13 cellular contexts compared by ENCODE assay signal in genomic region chr10:13990392-13990805, GRCh38.
DNase-seq lines count a peak whose midpoint lies in the region; ATAC-seq and TF ChIP-seq lines count a peak whose summit lies in the region.
"Had no signal": no experiment of that assay in that cellular context is flagged by ENCODE, and none has a peak within 500 bp of the region (broad histone marks: within the 10 kb centered on the region; RNA-seq: fewer than 3 reads in every experiment).

No MANE protein-coding gene starts in this region.

- H3K36me3 ChIP-seq in adrenal gland (replicated peaks in 1 of 2) (no peaks in the 10 kb centered on the region), heart right ventricle (no peaks in the 10 kb centered on the region), psoas muscle (ENCODE audit: insufficient read depth in 1 of 2, low read depth in 1 of 2) (no peaks in the 10 kb centered on the region)

- peak; percentile 77 to 89 (median 83) for ATAC-seq in heart right ventricle
- ATAC-seq in psoas muscle, result peak; percentile 28 to 76 (median 65)
- no peak for ATAC-seq in HG03521 (IDR thresholded peaks at IDR 0.05; ENCODE audit: unreplicated experiment)

- no peak overlapping the region for H3K4me3 ChIP-seq in adrenal gland
- peak overlapping the region in 5 of 10 donors; percentile 10 to 34 (median 28) for H3K4me3 ChIP-seq in heart right ventricle
- H3K4me3 ChIP-seq in psoas muscle, result peak overlapping the region; percentile 16

- H3K4me1 ChIP-seq in adrenal gland (replicated peaks in 1 of 2), result peaks cover 6 to 26% of the 10 kb centered on the region in 2 donors
- peaks cover 6 to 65% (median 51%) of the 10 kb centered on the region in 9 donors for H3K4me1 ChIP-seq in heart right ventricle
- peaks cover 6% of the 10 kb centered on the region for H3K4me1 ChIP-seq in psoas muscle

- H3K4me3 Mint-ChIP-seq in activated T-cell treated with anti-CD3 and anti-CD28 coated beads, Interleukin-2, amount 50 U/mL, for 24 hours, result no peak overlapping the region
- H3K4me3 Mint-ChIP-seq: B cell had no signal

- H3K27me3 Mint-ChIP-seq in activated T-cell treated with anti-CD3 and anti-CD28 coated beads, Interleukin-2, amount 50 U/mL, for 24 hours, result no peaks in the 10 kb centered on the region
- H3K27me3 Mint-ChIP-seq: B cell had no signal

- intact Hi-C loops in adrenal gland (cut with DNase I) (no loop called here), heart right ventricle (cut with DNase I) (loop anchor here in 4 of 10 donors (5.0 to 10.0 kb wide), 3 partner anchors 98 to 206 kb away; no protein-coding TSS in a partner anchor), psoas muscle (cut with DNase I) (no loop called here)

- H3K4me1 Mint-ChIP-seq in activated T-cell treated with anti-CD3 and anti-CD28 coated beads, Interleukin-2, amount 50 U/mL, for 24 hours (ENCODE audit: low read depth), result peaks cover 23% of the 10 kb centered on the region

- no peak overlapping the region for H3K27ac Mint-ChIP-seq in activated T-cell treated with anti-CD3 and anti-CD28 coated beads, Interleukin-2, amount 50 U/mL, for 24 hours

- DNase-seq in adrenal gland (peak; percentile 31 to 80 (median 58)), heart right ventricle (peak; percentile 42 to 59), psoas muscle (peak in 1 of 2 donors; percentile 70), COR-L47 (lab: John Stamatoyannopoulos, UW) (no peak), COLO829 (ENCODE audit: low spot score) (no peak)
- DNase-seq in activated T-cell treated with anti-CD3 and anti-CD28 coated beads, Interleukin-2, amount 50 U/mL, for 24 hours, result no peak
- DNase-seq: activated effector memory CD4-positive, alpha-beta T cell treated with anti-CD3 and anti-CD28 coated beads, Interleukin-2, amount 50 U/mL, for 16 hours; mammary epithelial cell; MV-4-11; stimulated activated CD4-positive, alpha-beta T cell treated with anti-CD3 and anti-CD28 coated beads, Interleukin-2, amount 100 ng/mL, for 24 hours had no signal

- no peaks in the 10 kb centered on the region for H3K36me3 Mint-ChIP-seq in activated T-cell treated with anti-CD3 and anti-CD28 coated beads, Interleukin-2, amount 50 U/mL, for 24 hours (ENCODE audit: low read depth)

- H3K27me3 ChIP-seq in adrenal gland (no peaks in the 10 kb centered on the region), heart right ventricle (no peaks in the 10 kb centered on the region), psoas muscle (ENCODE audit: insufficient read depth in 3 of 3, low read length in 2 of 3) (no peaks in the 10 kb centered on the region)

- WGBS in adrenal gland, 4 donors, result 54 to 68% (median 56%) methylated on average over 11 to 12 of the region's 12 CpGs
- 35 to 50% methylated on average over 12 of the region's 12 CpGs for WGBS in heart right ventricle, 2 donors
- 21 to 35% (median 23%) methylated on average over 12 of the region's 12 CpGs for WGBS in psoas muscle, 3 donors

- TF ChIP-seq POLR2A in adrenal gland (IDR thresholded peaks at IDR 0.05), result no peak

- H3K27ac ChIP-seq in C4-2B (peak overlapping the region; percentile 96), adrenal gland (peak overlapping the region in 4 of 5 donors; percentile 6 to 81 (median 56)), heart right ventricle (peak overlapping the region; percentile 49 to 93 (median 78)), psoas muscle (peak overlapping the region; percentile 46)

- no peaks in the 10 kb centered on the region for H3K9me3 Mint-ChIP-seq in activated T-cell treated with anti-CD3 and anti-CD28 coated beads, Interleukin-2, amount 50 U/mL, for 24 hours

- no peak for TF ChIP-seq CTCF in C4-2B (conservative IDR thresholded peaks at IDR 0.05)
- no peak for TF ChIP-seq CTCF in adrenal gland (IDR thresholded peaks at IDR 0.05)
- no peak for TF ChIP-seq CTCF in heart right ventricle (IDR thresholded peaks at IDR 0.05)
- no peak for TF ChIP-seq CTCF in psoas muscle (IDR thresholded peaks at IDR 0.05)

- H3K9me3 ChIP-seq in adrenal gland (replicated peaks in 1 of 3), result no peaks in the 10 kb centered on the region
- H3K9me3 ChIP-seq in heart right ventricle, result no peaks in the 10 kb centered on the region
- no peaks in the 10 kb centered on the region for H3K9me3 ChIP-seq in psoas muscle

Comparison
In these comparisons a context has a peak if more than half of its experiments do, and no peak if none do; other contexts are left out.
1. H3K27ac ChIP-seq: peak in every context shown above with its lines; median percentile 96 in C4-2B; 78 in heart right ventricle; 56 in adrenal gland; 46 in psoas muscle.
2. DNase-seq: peak in adrenal gland (7 of 7) and heart right ventricle (2 of 2); none in activated T-cell treated with anti-CD3 and anti-CD28 coated beads, Interleukin-2, amount 50 U/mL, for 24 hours (single experiment), COR-L47 (single experiment) and COLO829 (single experiment).